ENCODE assay signal across 13 cellular contexts in genomic region chr12:32561931-32562341, GRCh38.
DNase-seq lines count a peak whose midpoint lies in the region; ATAC-seq and TF ChIP-seq lines count a peak whose summit lies in the region.
"Had no signal": no experiment of that assay in that cellular context is flagged by ENCODE, and none has a peak within 500 bp of the region (broad histone marks: within the 10 kb centered on the region; RNA-seq: fewer than 3 reads in every experiment).

No MANE protein-coding gene starts in this region.

- H3K4me3 ChIP-seq in endodermal cell (ENCODE audit: low read length), result peak overlapping the region; percentile 13
- H3K4me3 ChIP-seq in muscle layer of duodenum (ENCODE audit: low read depth in 1 of 2, low read length in 2 of 2), result no peak overlapping the region
- H3K4me3 ChIP-seq in testis, result no peak overlapping the region
- H3K4me3 ChIP-seq: left lung had no signal

- H3K9me3 ChIP-seq in endodermal cell (ENCODE audit: control insufficient read depth, low read length) (peaks cover 37% of the 10 kb centered on the region), muscle layer of duodenum (ENCODE audit: control insufficient read depth in 1 of 2, low read length in 2 of 2) (no peaks in the 10 kb centered on the region), testis (no peaks in the 10 kb centered on the region)
- H3K9me3 ChIP-seq: left lung had no signal

- no peak for TF ChIP-seq POLR2A in testis (IDR thresholded peaks at IDR 0.05)

- H3K27me3 ChIP-seq in endodermal cell (ENCODE audit: control insufficient read depth, insufficient read depth, low read length, poor library complexity, severe bottlenecking), result no peaks in the 10 kb centered on the region
- no peaks in the 10 kb centered on the region for H3K27me3 ChIP-seq in muscle layer of duodenum (ENCODE audit: low read depth, low read length)
- no peaks in the 10 kb centered on the region for H3K27me3 ChIP-seq in testis
- H3K27me3 ChIP-seq: left lung had no signal

- H3K4me1 ChIP-seq in endodermal cell (ENCODE audit: control insufficient read depth, insufficient read depth, low read length) (peaks cover 3% of the 10 kb centered on the region), muscle layer of duodenum (ENCODE audit: control insufficient read depth in 1 of 2, insufficient read depth in 2 of 2, low read length in 2 of 2) (peaks cover 17 to 20% of the 10 kb centered on the region in 2 donors), testis (peaks cover 12% of the 10 kb centered on the region)

- TF ChIP-seq CTCF in endodermal cell (conservative IDR thresholded peaks at IDR 0.05) (no peak), testis (IDR thresholded peaks at IDR 0.05) (no peak)

- H3K36me3 Mint-ChIP-seq in endodermal cell (ENCODE audit: low read depth), result peaks cover 47% of the 10 kb centered on the region

- peak overlapping the region; percentile 56 for H3K27ac Mint-ChIP-seq in endodermal cell

- intact Hi-C loops in testis (cut with DNase I; ENCODE audit: low total_unique reads), result no loop called here

- no peaks in the 10 kb centered on the region for H3K27me3 Mint-ChIP-seq in endodermal cell (ENCODE audit: insufficient read depth)

- no peak for ATAC-seq in GM21367 (IDR thresholded peaks at IDR 0.05; ENCODE audit: unreplicated experiment)
- ATAC-seq: left lung had no signal

- 79 to 81% methylated on average over 8 to 11 of the region's 11 CpGs for WGBS in endodermal cell (ENCODE audit: insufficient coverage in 1 of 2, insufficient read length in 1 of 2), 2 experiments
- WGBS in testis, 2 donors, result 55 to 65% methylated on average over 11 of the region's 11 CpGs

- DNase-seq in NCI-H2227 (lab: John Stamatoyannopoulos, UW; ENCODE audit: unreplicated experiment) (peak; percentile 35), NCI-H2227 treated with DMSO at 0.1 percent for 48 hours (lab: John Stamatoyannopoulos, UW) (no peak), endodermal cell (no peak), testis (peak; percentile 47), NCI-H146 treated with DMSO at 0.1 percent for 48 hours (lab: John Stamatoyannopoulos, UW; ENCODE audit: unreplicated experiment) (no peak), SIG-M5 (lab: John Stamatoyannopoulos, UW) (no peak)
- DNase-seq: activated CD8-positive, alpha-beta memory T cell treated with anti-CD3 and anti-CD28 coated beads for 24 hours; amniotic stem cell; left lung; NCI-H526; stimulated activated CD4-positive, alpha-beta T cell treated with anti-CD3 and anti-CD28 coated beads, Interleukin-12 subunit alpha, Interleukin-12 subunit beta, amount 100 ng/mL, for 4 hours had no signal

- peaks cover 37% of the 10 kb centered on the region for H3K36me3 ChIP-seq in endodermal cell (ENCODE audit: control insufficient read depth, insufficient read depth, low read length)
- H3K36me3 ChIP-seq in muscle layer of duodenum (ENCODE audit: control insufficient read depth in 1 of 2, insufficient read depth in 2 of 2, low read length in 2 of 2), result peaks cover 0 to 10% of the 10 kb centered on the region in 2 donors
- no peaks in the 10 kb centered on the region for H3K36me3 ChIP-seq in testis (ENCODE audit: low read depth, missing control alignments)

- H3K9me3 Mint-ChIP-seq in endodermal cell, result peaks cover 23% of the 10 kb centered on the region

- peak overlapping the region; percentile 7 for H3K4me3 Mint-ChIP-seq in endodermal cell

- peak overlapping the region; percentile 83 for H3K27ac ChIP-seq in endodermal cell (ENCODE audit: low read depth, low read length)
- peak overlapping the region; percentile 88 for H3K27ac ChIP-seq in muscle layer of duodenum (ENCODE audit: low read length)
- peak overlapping the region in 1 of 2 donors; percentile 70 for H3K27ac ChIP-seq in testis

- H3K4me1 Mint-ChIP-seq in endodermal cell, result peaks cover 29% of the 10 kb centered on the region

- H3K9ac ChIP-seq in endodermal cell (ENCODE audit: extremely low read depth, low read length, poor library complexity, severe bottlenecking), result no peak overlapping the region

Comparison
In these comparisons a context has a peak if more than half of its experiments do, and no peak if none do; other contexts are left out.
1. DNase-seq: peak in NCI-H2227 (single experiment) and testis (single experiment); none in NCI-H2227 treated with DMSO at 0.1 percent for 48 hours (single experiment), endodermal cell (single experiment), NCI-H146 treated with DMSO at 0.1 percent for 48 hours (single experiment) and SIG-M5 (single experiment).